1 cellular context compared by ENCODE assay signal in the genomic region with DNA sequence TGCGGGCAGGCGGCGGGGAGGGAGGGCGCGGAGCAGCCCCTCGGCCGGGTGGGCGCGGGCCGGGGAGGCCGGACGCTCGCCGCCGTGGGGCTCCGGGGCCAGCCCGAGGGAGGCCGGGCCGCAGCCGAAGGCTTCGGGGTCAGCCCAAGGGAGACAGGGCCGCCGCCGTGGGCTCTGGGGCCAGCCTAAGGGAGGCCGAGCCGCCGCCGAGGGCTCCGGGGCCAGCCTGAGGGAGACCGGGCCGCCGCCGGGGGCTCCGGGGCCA.
TF ChIP-seq lines count a peak whose summit lies in the region.

No MANE protein-coding gene starts in this region.

TF ChIP-seq in neural cell, 6 proteins besides CTCF, POLR2A, EP300 and RAD21:
- TF ChIP-seq, protein P1, sequence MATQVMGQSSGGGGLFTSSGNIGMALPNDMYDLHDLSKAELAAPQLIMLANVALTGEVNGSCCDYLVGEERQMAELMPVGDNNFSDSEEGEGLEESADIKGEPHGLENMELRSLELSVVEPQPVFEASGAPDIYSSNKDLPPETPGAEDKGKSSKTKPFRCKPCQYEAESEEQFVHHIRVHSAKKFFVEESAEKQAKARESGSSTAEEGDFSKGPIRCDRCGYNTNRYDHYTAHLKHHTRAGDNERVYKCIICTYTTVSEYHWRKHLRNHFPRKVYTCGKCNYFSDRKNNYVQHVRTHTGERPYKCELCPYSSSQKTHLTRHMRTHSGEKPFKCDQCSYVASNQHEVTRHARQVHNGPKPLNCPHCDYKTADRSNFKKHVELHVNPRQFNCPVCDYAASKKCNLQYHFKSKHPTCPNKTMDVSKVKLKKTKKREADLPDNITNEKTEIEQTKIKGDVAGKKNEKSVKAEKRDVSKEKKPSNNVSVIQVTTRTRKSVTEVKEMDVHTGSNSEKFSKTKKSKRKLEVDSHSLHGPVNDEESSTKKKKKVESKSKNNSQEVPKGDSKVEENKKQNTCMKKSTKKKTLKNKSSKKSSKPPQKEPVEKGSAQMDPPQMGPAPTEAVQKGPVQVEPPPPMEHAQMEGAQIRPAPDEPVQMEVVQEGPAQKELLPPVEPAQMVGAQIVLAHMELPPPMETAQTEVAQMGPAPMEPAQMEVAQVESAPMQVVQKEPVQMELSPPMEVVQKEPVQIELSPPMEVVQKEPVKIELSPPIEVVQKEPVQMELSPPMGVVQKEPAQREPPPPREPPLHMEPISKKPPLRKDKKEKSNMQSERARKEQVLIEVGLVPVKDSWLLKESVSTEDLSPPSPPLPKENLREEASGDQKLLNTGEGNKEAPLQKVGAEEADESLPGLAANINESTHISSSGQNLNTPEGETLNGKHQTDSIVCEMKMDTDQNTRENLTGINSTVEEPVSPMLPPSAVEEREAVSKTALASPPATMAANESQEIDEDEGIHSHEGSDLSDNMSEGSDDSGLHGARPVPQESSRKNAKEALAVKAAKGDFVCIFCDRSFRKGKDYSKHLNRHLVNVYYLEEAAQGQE (IDR thresholded peaks at IDR 0.05; ENCODE audit: borderline replicate concordance): no peak
- TF ChIP-seq MXI1 (conservative IDR thresholded peaks at IDR 0.05; ENCODE audit: poor library complexity, severe bottlenecking) (no peak), EZH2 (IDR thresholded peaks at IDR 0.05; ENCODE audit: borderline replicate concordance, insufficient read depth, low read length, poor library complexity, severe bottlenecking) (no peak), SMC3 (conservative IDR thresholded peaks at IDR 0.05; ENCODE audit: poor library complexity) (no peak), POLR2AphosphoS5 (IDR thresholded peaks at IDR 0.05) (no peak), TAF1 (IDR thresholded peaks at IDR 0.05; ENCODE audit: low read depth) (no peak)
